1 cellular context compared by ENCODE assay signal in the genomic region with DNA sequence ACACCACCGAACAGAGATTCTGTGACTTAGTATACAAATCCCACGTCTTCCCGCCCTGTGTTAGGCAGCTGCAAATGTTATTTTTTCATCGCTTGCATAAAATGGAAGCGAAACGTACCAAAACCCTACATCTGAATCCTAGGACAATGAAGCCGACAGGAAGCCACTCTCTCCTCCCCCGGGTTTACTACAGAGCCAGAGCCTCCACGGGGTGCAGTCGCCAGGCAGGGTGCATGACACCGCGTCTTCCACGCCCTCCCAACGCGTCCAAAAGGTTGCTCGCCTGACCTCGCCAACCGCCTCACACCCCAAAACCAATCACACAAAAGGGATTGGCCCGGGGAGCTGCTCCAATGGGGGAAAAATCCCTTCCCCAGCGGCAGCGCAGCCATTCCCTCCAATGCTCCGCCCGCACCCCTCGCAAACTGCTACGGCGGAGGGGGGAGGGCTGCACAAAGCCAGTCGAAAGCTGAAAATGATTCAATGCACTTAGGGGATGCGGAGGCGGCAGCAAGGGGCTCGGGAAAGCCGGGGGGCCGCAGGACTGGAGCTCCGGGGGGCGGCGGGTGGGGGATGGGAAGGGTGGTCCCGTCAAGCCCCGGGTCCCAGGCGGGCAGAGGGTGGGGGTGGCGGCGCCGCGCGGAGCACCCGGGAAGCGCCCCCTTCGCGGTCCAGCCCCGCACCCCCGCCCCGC.
TF ChIP-seq lines count a peak whose summit lies in the region.

No MANE protein-coding gene starts in this region.

TF ChIP-seq in GM23338, 12 proteins besides CTCF, POLR2A, EP300 and RAD21 (continued from another document):
- TF ChIP-seq, protein P1, sequence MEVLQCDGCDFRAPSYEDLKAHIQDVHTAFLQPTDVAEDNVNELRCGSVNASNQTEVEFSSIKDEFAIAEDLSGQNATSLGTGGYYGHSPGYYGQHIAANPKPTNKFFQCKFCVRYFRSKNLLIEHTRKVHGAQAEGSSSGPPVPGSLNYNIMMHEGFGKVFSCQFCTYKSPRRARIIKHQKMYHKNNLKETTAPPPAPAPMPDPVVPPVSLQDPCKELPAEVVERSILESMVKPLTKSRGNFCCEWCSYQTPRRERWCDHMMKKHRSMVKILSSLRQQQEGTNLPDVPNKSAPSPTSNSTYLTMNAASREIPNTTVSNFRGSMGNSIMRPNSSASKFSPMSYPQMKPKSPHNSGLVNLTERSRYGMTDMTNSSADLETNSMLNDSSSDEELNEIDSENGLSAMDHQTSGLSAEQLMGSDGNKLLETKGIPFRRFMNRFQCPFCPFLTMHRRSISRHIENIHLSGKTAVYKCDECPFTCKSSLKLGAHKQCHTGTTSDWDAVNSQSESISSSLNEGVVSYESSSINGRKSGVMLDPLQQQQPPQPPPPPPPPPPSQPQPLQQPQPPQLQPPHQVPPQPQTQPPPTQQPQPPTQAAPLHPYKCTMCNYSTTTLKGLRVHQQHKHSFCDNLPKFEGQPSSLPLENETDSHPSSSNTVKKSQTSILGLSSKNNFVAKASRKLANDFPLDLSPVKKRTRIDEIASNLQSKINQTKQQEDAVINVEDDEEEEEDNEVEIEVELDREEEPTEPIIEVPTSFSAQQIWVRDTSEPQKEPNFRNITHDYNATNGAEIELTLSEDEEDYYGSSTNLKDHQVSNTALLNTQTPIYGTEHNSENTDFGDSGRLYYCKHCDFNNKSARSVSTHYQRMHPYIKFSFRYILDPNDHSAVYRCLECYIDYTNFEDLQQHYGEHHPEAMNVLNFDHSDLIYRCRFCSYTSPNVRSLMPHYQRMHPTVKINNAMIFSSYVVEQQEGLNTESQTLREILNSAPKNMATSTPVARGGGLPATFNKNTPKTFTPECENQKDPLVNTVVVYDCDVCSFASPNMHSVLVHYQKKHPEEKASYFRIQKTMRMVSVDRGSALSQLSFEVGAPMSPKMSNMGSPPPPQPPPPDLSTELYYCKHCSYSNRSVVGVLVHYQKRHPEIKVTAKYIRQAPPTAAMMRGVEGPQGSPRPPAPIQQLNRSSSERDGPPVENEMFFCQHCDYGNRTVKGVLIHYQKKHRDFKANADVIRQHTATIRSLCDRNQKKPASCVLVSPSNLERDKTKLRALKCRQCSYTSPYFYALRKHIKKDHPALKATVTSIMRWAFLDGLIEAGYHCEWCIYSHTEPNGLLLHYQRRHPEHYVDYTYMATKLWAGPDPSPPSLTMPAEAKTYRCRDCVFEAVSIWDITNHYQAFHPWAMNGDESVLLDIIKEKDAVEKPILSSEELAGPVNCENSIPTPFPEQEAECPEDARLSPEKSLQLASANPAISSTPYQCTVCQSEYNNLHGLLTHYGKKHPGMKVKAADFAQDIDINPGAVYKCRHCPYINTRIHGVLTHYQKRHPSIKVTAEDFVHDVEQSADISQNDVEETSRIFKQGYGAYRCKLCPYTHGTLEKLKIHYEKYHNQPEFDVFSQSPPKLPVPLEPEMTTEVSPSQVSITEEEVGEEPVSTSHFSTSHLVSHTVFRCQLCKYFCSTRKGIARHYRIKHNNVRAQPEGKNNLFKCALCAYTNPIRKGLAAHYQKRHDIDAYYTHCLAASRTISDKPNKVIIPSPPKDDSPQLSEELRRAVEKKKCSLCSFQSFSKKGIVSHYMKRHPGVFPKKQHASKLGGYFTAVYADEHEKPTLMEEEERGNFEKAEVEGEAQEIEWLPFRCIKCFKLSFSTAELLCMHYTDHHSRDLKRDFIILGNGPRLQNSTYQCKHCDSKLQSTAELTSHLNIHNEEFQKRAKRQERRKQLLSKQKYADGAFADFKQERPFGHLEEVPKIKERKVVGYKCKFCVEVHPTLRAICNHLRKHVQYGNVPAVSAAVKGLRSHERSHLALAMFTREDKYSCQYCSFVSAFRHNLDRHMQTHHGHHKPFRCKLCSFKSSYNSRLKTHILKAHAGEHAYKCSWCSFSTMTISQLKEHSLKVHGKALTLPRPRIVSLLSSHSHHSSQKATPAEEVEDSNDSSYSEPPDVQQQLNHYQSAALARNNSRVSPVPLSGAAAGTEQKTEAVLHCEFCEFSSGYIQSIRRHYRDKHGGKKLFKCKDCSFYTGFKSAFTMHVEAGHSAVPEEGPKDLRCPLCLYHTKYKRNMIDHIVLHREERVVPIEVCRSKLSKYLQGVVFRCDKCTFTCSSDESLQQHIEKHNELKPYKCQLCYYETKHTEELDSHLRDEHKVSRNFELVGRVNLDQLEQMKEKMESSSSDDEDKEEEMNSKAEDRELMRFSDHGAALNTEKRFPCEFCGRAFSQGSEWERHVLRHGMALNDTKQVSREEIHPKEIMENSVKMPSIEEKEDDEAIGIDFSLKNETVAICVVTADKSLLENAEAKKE (CRISPR knock-in tag; IDR thresholded peaks at IDR 0.05) = no peak
